ENCODE assay signal across 8 cellular contexts in the genomic region with DNA sequence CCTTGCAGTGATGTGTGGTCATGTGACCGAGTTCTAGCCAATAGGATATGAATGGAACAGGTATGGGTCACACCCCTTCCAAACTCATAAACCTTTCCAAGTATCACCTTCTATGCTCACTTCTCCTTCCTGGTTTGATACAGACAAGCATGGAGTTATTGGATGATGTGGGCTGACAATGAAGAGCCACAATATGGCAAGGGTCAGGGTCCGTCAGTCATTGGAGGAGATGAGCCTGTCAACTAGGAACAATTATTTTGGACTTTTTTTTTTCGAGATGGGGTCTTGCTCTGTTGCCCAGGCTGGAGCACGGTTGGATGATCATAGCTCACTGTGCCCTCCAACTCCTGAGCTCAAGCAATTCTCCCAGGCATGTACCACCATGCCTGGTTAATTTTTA.
"Had no signal": no experiment of that assay in that cellular context is flagged by ENCODE, and none has a peak within 500 bp of the region (broad histone marks: within the 10 kb centered on the region; RNA-seq: fewer than 3 reads in every experiment).

No MANE protein-coding gene starts in this region.

- H3K27ac Mint-ChIP-seq: GM23338, H9 had no signal

- H3K4me3 Mint-ChIP-seq: GM23338, H9 had no signal

- DNase-seq: H9, HCEC 1CT, IMR-90, KBM-7 had no signal

- H3K4me3 ChIP-seq: GM23338 had no signal

- H3K4me2 ChIP-seq: GM23338, KMS-11 had no signal

- H3K4me1 Mint-ChIP-seq: GM23338, H9 had no signal

- H3K27ac ChIP-seq: KMS-11 had no signal

- ATAC-seq: GM23338 had no signal

- H2AFZ ChIP-seq: GM23338 had no signal

- H3K9ac ChIP-seq: KMS-11 had no signal

- FAIRE-seq: H1, H54 had no signal
